In genomic region chr20:53937330-53937729, GRCh38 we compare ENCODE assay signal across 14 cellular contexts.
"Had no signal": no experiment of that assay in that cellular context is flagged by ENCODE, and none has a peak within 500 bp of the region (broad histone marks: within the 10 kb centered on the region; RNA-seq: fewer than 3 reads in every experiment).

No MANE protein-coding gene starts in this region.

- H3K27me3 ChIP-seq: cardiac muscle cell, suprapubic skin, upper lobe of left lung had no signal

- H3K9me3 Mint-ChIP-seq: activated naive CD8-positive, alpha-beta T cell treated with anti-CD3 and anti-CD28 coated beads, Interleukin-2, amount 50 U/mL, for 24 hours; activated T-helper 1 cell treated with anti-CD3 and anti-CD28 coated beads, Interleukin-12 subunit alpha, Interleukin-12 subunit beta, Interleukin-2, Interleukin-4 antibody, amounts not matched to agents 30 ng/mL and 10 ng/mL and 1 ng/mL, durations not matched to agents 14 hours and 24 hours and 36 hours; nephron; T-helper 2 cell treated with Interferon-gamma antibody and Interleukin-4, amounts not matched to agents 5 μg/mL and 100 μg/mL, for 36 hours had no signal

- H3K27ac ChIP-seq: cardiac muscle cell, suprapubic skin, upper lobe of left lung had no signal

- DNase-seq: activated CD4-positive, alpha-beta T cell treated with anti-CD3 and anti-CD28 coated beads, Interleukin-2, amount 50 U/mL, for 4 hours; activated CD4-positive, CD25-positive, alpha-beta regulatory T cell treated with anti-CD3 and anti-CD28 coated beads, Interleukin-2, amount 50 U/mL, for 72 hours; activated naive CD4-positive, alpha-beta T cell; activated naive CD8-positive, alpha-beta T cell treated with anti-CD3 and anti-CD28 coated beads, Interleukin-2, amount 50 U/mL, for 24 hours; effector CD4-positive, alpha-beta T cell; glutamatergic neuron; stimulated activated CD4-positive, alpha-beta T cell treated with anti-CD3 and anti-CD28 coated beads, Interleukin-12 subunit alpha, Interleukin-12 subunit beta, amount 100 ng/mL, for 4 hours; stimulated activated naive CD4-positive, alpha-beta T cell treated with Interleukin-2 at 50 U/mL for 16 hours; upper lobe of left lung had no signal

- ATAC-seq: activated naive CD8-positive, alpha-beta T cell treated with anti-CD3 and anti-CD28 coated beads, Interleukin-2, amount 50 U/mL, for 24 hours had no signal

- H3K27ac Mint-ChIP-seq: activated T-helper 1 cell treated with anti-CD3 and anti-CD28 coated beads, Interleukin-12 subunit alpha, Interleukin-12 subunit beta, Interleukin-2, Interleukin-4 antibody, amounts not matched to agents 30 ng/mL and 10 ng/mL and 1 ng/mL, durations not matched to agents 14 hours and 24 hours and 36 hours; T-helper 2 cell treated with Interferon-gamma antibody and Interleukin-4, amounts not matched to agents 5 μg/mL and 100 μg/mL, for 36 hours had no signal

- H3K4me3 Mint-ChIP-seq: activated naive CD8-positive, alpha-beta T cell treated with anti-CD3 and anti-CD28 coated beads, Interleukin-2, amount 50 U/mL, for 24 hours; activated T-helper 1 cell treated with anti-CD3 and anti-CD28 coated beads, Interleukin-12 subunit alpha, Interleukin-12 subunit beta, Interleukin-2, Interleukin-4 antibody, amounts not matched to agents 30 ng/mL and 10 ng/mL and 1 ng/mL, durations not matched to agents 14 hours and 24 hours and 36 hours; nephron; T-helper 2 cell treated with Interferon-gamma antibody and Interleukin-4, amounts not matched to agents 5 μg/mL and 100 μg/mL, for 36 hours had no signal

- H3K9me3 ChIP-seq: suprapubic skin, upper lobe of left lung had no signal

- H3K4me3 ChIP-seq: cardiac muscle cell, suprapubic skin, upper lobe of left lung had no signal

- H3K27me3 Mint-ChIP-seq: activated naive CD8-positive, alpha-beta T cell treated with anti-CD3 and anti-CD28 coated beads, Interleukin-2, amount 50 U/mL, for 24 hours had no signal

- H3K36me3 ChIP-seq: cardiac muscle cell, suprapubic skin, upper lobe of left lung had no signal
